ENCODE assay signal across 9 cellular contexts in the genomic region with DNA sequence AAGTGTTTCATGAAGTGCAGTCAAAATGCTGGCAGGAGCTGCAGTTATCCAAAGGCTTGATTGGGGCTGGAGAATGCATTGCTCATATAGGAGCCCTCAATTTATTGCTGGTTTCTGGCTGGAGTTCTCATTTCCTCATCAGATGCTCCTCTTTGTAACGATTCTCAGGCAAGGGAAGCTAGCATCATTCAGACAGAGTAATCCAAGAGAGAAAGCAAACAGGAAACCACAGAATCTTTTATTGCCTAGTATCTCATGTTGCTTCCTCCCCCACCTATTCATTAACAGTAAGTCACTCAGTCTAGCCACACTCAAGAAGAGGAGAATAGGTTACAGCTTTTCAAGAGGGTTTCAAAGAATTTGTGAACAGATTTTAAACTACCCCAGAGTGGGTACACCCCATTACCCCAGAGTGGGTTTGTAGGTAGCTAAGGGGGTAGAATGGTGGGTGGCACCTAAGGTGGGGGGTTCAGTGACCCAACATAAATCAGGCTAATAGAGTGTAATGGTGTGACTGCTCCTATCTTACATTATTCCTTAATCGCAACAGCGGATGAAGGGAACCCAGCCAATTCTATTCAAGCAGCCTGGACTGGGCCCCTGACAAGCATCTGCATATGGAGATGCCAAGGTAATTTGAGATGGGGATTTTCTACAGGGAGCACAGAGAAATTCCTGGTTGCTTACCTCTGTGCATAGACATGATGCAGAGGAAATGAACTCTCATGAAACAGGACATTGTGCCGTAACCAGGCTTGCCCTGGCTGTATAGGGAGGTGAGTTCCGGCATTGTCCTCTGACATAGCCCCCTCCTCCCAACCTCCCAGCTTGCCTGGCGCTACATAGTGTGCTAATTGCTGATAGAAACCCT.
DNase-seq lines count a peak whose midpoint lies in the region; ATAC-seq, FAIRE-seq and TF ChIP-seq lines count a peak whose summit lies in the region.
"Had no signal": no experiment of that assay in that cellular context is flagged by ENCODE, and none has a peak within 500 bp of the region (broad histone marks: within the 10 kb centered on the region; RNA-seq: fewer than 3 reads in every experiment).

No MANE protein-coding gene starts in this region.

- no peak for TF ChIP-seq EP300 in GM12878 (IDR thresholded peaks at IDR 0.05; ENCODE audit: borderline replicate concordance in 1 of 2, control insufficient read depth in 1 of 2, low read depth in 2 of 2, low read length in 2 of 2)

- RAD21 ChIA-PET in GM12878 (lab: Charles Lee; ENCODE audit: unreplicated experiment): no interaction called here

- no peak for TF ChIP-seq CTCF in GM12878 (IDR thresholded peaks at IDR 0.05 in 2 of 3, conservative IDR thresholded peaks at IDR 0.05 in 1 of 3; ENCODE audit: control insufficient read depth in 2 of 3, extremely low read depth in 1 of 3, insufficient read depth in 1 of 3, low read depth in 3 of 3, low read length in 3 of 3)

- H3K36me3 ChIP-seq in H7 (replicated peaks; ENCODE audit: control insufficient read depth, insufficient read depth, low read length): no peaks in the 10 kb centered on the region
- H3K36me3 ChIP-seq in GM12878 (ENCODE audit: control insufficient read depth in 2 of 2, insufficient read depth in 2 of 2, low read length in 1 of 2): no peaks in the 10 kb centered on the region

- no peaks in the 10 kb centered on the region for H3K79me2 ChIP-seq in GM12878 (ENCODE audit: control insufficient read depth, insufficient read depth, low read length)

- intact Hi-C loops in GM12878 (cut with micrococcal nuclease; ENCODE audit: unreplicated experiment): no loop called here
- intact Hi-C loops in left cardiac atrium (cut with DNase I): no loop called here

- H3K4me3 Mint-ChIP-seq in naive thymus-derived CD8-positive, alpha-beta T cell: peak overlapping the region in 5 of 10 donors; percentile 0 to 52 (median 21)

- TF ChIP-seq RAD21 in GM12878 (IDR thresholded peaks at IDR 0.05; ENCODE audit: insufficient read depth, low read depth, low read length): no peak

- no peak overlapping the region for H3K27ac ChIP-seq in GM12878 (ENCODE audit: control insufficient read depth, insufficient read depth)

- POLR2A ChIA-PET in GM12878 (lab: Charles Lee): no interaction called here
- POLR2A ChIA-PET in naive thymus-derived CD8-positive, alpha-beta T cell (lab: Charles Lee): no interaction called here

- no TSS peak for BruUV-seq in GM12878 (replicated peaks; lab: Mats Ljungman, UMichigan)

- SMC1A ChIA-PET in GM12878 (lab: Charles Lee; ENCODE audit: uncharacterized antibody, unreplicated experiment): interaction anchor here (0.7 to 1.5 kb wide), 3 partner anchors 32 to 104 kb away, joined by 3 to 4 read pairs (median 3); no protein-coding TSS in a partner anchor

- no peaks in the 10 kb centered on the region for H4K20me1 ChIP-seq in GM12878 (ENCODE audit: control insufficient read depth, insufficient read depth)

- no peaks in the 10 kb centered on the region for H3K4me1 ChIP-seq in GM12878 (ENCODE audit: control insufficient read depth, insufficient read depth, low read length)

- no peak overlapping the region for H3K4me3 ChIP-seq in H7 (ENCODE audit: insufficient read depth, low read depth, low read length)
- H3K4me3 ChIP-seq in GM12878: no peak overlapping the region

- peak; percentile 57 for DNase-seq in H7
- DNase-seq in NCI-H2171 treated with DMSO at 0.1 percent for 48 hours (lab: John Stamatoyannopoulos, UW): peak; percentile 75
- DNase-seq in GM12878 (ENCODE audit: low read depth, low spot score): no peak
- DNase-seq in naive thymus-derived CD8-positive, alpha-beta T cell: peak in 4 of 10 donors; percentile 5 to 47 (median 15)
- no peak for DNase-seq in stimulated activated CD4-positive, alpha-beta T cell treated with anti-CD3 and anti-CD28 coated beads, Interleukin-12 subunit alpha, Interleukin-12 subunit beta, amount 100 ng/mL, for 4 hours
- DNase-seq in NK-92 (lab: John Stamatoyannopoulos, UW; ENCODE audit: unreplicated experiment): no peak
- DNase-seq in left cardiac atrium: no peak

- CTCF ChIA-PET in GM12878 (lab: Yijun Ruan, JAX): interaction anchor here (1.1 kb wide), 1 partner anchor 115 kb away, joined by 5 read pairs; no protein-coding TSS in a partner anchor

- H3K4me2 ChIP-seq in GM12878 (ENCODE audit: control insufficient read depth, insufficient read depth): no peak overlapping the region

- H3K36me3 Mint-ChIP-seq in naive thymus-derived CD8-positive, alpha-beta T cell: no peaks in the 10 kb centered on the region

- ATAC-seq in GM12878: peak; percentile 18
- ATAC-seq in naive thymus-derived CD8-positive, alpha-beta T cell: peak; percentile 82 to 98
- ATAC-seq in GM19455 (IDR thresholded peaks at IDR 0.05; ENCODE audit: unreplicated experiment): no peak
- ATAC-seq in left cardiac atrium: no peak

- 41% methylated on average over 6 of the region's 6 CpGs for WGBS in GM12878 (ENCODE audit: insufficient coverage, insufficient replicate concordance, low lambda C conversion rate, missing lambda C conversion rate)

- peak overlapping the region; percentile 1 to 81 (median 62) for H3K27ac Mint-ChIP-seq in naive thymus-derived CD8-positive, alpha-beta T cell

- no peaks in the 10 kb centered on the region for H3K9me3 Mint-ChIP-seq in naive thymus-derived CD8-positive, alpha-beta T cell

- FAIRE-seq in GM12878 (lab: Jason Lieb, UNC): no peak
- FAIRE-seq: endometrium had no signal

- H3K27me3 ChIP-seq in H7 (ENCODE audit: control insufficient read depth, insufficient read depth, low read length) (no peaks in the 10 kb centered on the region), GM12878 (replicated peaks in 1 of 2; ENCODE audit: control insufficient read depth in 2 of 2, insufficient read depth in 2 of 2, low read length in 1 of 2) (no peaks in the 10 kb centered on the region)

- no peak for TF ChIP-seq POLR2A in GM12878 (IDR thresholded peaks at IDR 0.05; ENCODE audit: low read depth, low read length)

- H3K9me3 ChIP-seq in GM12878 (replicated peaks; ENCODE audit: control insufficient read depth, insufficient read depth, low read length): no peaks in the 10 kb centered on the region; the same call in 2 of the 3 replicates

- no peak overlapping the region for H3K9ac ChIP-seq in GM12878 (ENCODE audit: control insufficient read depth, insufficient read depth, low read length)

- in situ Hi-C loops in GM12878 (cut with MboI): no loop called here

- no peaks in the 10 kb centered on the region for H3K27me3 Mint-ChIP-seq in naive thymus-derived CD8-positive, alpha-beta T cell

- H3K4me1 Mint-ChIP-seq in naive thymus-derived CD8-positive, alpha-beta T cell: peaks cover 7 to 26% (median 17%) of the 10 kb centered on the region in 4 donors

- H2AFZ ChIP-seq in GM12878 (ENCODE audit: control insufficient read depth, low read depth, low read length): no peak overlapping the region

TF ChIP-seq in GM12878, 131 proteins besides CTCF, POLR2A, EP300 and RAD21:
- TF ChIP-seq HCFC1 (IDR thresholded peaks at IDR 0.05; ENCODE audit: low read length) (no peak), CREB1 (IDR thresholded peaks at IDR 0.05; ENCODE audit: low read depth) (no peak), RAD51 (IDR thresholded peaks at IDR 0.05) (no peak), STAT1 (conservative IDR thresholded peaks at IDR 0.05) (no peak)
- TF ChIP-seq, protein P1, sequence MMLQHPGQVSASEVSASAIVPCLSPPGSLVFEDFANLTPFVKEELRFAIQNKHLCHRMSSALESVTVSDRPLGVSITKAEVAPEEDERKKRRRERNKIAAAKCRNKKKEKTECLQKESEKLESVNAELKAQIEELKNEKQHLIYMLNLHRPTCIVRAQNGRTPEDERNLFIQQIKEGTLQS (IDR thresholded peaks at IDR 0.05; ENCODE audit: borderline replicate concordance, extremely low read depth, low read depth, low read length): no peak
- TF ChIP-seq, protein P2, sequence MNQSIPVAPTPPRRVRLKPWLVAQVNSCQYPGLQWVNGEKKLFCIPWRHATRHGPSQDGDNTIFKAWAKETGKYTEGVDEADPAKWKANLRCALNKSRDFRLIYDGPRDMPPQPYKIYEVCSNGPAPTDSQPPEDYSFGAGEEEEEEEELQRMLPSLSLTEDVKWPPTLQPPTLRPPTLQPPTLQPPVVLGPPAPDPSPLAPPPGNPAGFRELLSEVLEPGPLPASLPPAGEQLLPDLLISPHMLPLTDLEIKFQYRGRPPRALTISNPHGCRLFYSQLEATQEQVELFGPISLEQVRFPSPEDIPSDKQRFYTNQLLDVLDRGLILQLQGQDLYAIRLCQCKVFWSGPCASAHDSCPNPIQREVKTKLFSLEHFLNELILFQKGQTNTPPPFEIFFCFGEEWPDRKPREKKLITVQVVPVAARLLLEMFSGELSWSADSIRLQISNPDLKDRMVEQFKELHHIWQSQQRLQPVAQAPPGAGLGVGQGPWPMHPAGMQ (IDR thresholded peaks at IDR 0.05; ENCODE audit: borderline replicate concordance): no peak
- TF ChIP-seq, protein P3, sequence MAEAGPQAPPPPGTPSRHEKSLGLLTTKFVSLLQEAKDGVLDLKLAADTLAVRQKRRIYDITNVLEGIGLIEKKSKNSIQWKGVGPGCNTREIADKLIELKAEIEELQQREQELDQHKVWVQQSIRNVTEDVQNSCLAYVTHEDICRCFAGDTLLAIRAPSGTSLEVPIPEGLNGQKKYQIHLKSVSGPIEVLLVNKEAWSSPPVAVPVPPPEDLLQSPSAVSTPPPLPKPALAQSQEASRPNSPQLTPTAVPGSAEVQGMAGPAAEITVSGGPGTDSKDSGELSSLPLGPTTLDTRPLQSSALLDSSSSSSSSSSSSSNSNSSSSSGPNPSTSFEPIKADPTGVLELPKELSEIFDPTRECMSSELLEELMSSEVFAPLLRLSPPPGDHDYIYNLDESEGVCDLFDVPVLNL (IDR thresholded peaks at IDR 0.05; ENCODE audit: low read depth, low read length): no peak

Comparison
In these comparisons a context has a peak if more than half of its experiments do, and no peak if none do; other contexts are left out.
1. DNase-seq: peak in H7 (single experiment) and NCI-H2171 treated with DMSO at 0.1 percent for 48 hours (single experiment); none in GM12878 (single experiment), stimulated activated CD4-positive, alpha-beta T cell treated with anti-CD3 and anti-CD28 coated beads, Interleukin-12 subunit alpha, Interleukin-12 subunit beta, amount 100 ng/mL, for 4 hours (single experiment), NK-92 (single experiment) and left cardiac atrium (single experiment).
2. ATAC-seq: peak in GM12878 (single experiment) and naive thymus-derived CD8-positive, alpha-beta T cell (2 of 2); none in GM19455 (single experiment) and left cardiac atrium (0 of 2).